Comparison of ENCODE assay signal across 9 cellular contexts in the genomic region with DNA sequence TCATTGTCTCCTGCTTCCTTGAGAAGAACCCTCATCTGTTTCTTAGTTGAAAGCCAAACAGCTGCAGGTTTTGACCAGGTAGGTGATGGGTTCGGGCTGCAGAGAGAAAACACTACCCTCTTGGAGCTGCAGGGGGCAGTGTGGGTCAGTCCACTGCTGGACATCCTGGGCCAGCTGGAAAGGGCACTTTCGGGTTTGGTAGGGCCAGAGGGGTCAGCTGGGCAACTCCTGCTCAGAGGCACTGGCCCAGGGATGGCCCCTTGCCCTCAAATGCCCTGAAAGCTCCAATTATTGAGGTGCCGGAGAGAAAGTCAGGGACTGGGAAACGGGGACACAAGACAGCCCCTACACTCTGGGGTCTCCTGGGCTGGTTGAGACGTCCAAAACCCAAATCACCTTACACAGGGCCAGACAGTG.
DNase-seq lines count a peak whose midpoint lies in the region; ATAC-seq and TF ChIP-seq lines count a peak whose summit lies in the region.
"Had no signal": no experiment of that assay in that cellular context is flagged by ENCODE, and none has a peak within 500 bp of the region (broad histone marks: within the 10 kb centered on the region; RNA-seq: fewer than 3 reads in every experiment).

No MANE protein-coding gene starts in this region.

- H3K4me3 ChIP-seq in thyroid gland (replicated peaks in 1 of 3), result no peak overlapping the region

- TF ChIP-seq POLR2A in thyroid gland (IDR thresholded peaks at IDR 0.05), result no peak

- H3K27ac ChIP-seq in thyroid gland, result no peak overlapping the region
- H3K27ac ChIP-seq: epithelial cell of prostate had no signal

- no peaks in the 10 kb centered on the region for H3K9me3 ChIP-seq in thyroid gland

- WGBS in thyroid gland, 2 donors, result 56 to 66% methylated on average over 4 to 5 of the region's 5 CpGs

- peak; percentile 43 to 82 (median 52) for TF ChIP-seq CTCF in thyroid gland (IDR thresholded peaks at IDR 0.05)

- H3K36me3 ChIP-seq in thyroid gland, result no peaks in the 10 kb centered on the region

- H3K36me3 Mint-ChIP-seq in dendritic cell treated with granulocyte-macrophage colony-stimulating factor and Interleukin-4, amounts not matched to agents 40 ng/mL and 50 ng/mL, for 4 days (ENCODE audit: low read depth), result no peaks in the 10 kb centered on the region

- H3K27me3 Mint-ChIP-seq in dendritic cell treated with granulocyte-macrophage colony-stimulating factor and Interleukin-4, amounts not matched to agents 40 ng/mL and 50 ng/mL, for 4 days, result no peaks in the 10 kb centered on the region

- DNase-seq in DMS 273 (lab: John Stamatoyannopoulos, UW; ENCODE audit: unreplicated experiment), result peak; percentile 27
- no peak for DNase-seq in DMS 273 treated with DMSO at 0.1 percent for 48 hours (lab: John Stamatoyannopoulos, UW)
- peak; percentile 50 for DNase-seq in activated CD4-positive, alpha-beta T cell treated with anti-CD3 and anti-CD28 coated beads for 24 hours (ENCODE audit: low read depth in 2 of 2)
- DNase-seq in mucosa of gallbladder (ENCODE audit: low spot score), result peak; percentile 42
- peak; percentile 49 to 51 for DNase-seq in thyroid gland
- DNase-seq in DMS153 (lab: John Stamatoyannopoulos, UW), result no peak

- H3K27ac Mint-ChIP-seq in dendritic cell treated with granulocyte-macrophage colony-stimulating factor and Interleukin-4, amounts not matched to agents 40 ng/mL and 50 ng/mL, for 4 days, result peak overlapping the region; percentile 65

- H3K9me3 Mint-ChIP-seq in dendritic cell treated with granulocyte-macrophage colony-stimulating factor and Interleukin-4, amounts not matched to agents 40 ng/mL and 50 ng/mL, for 4 days, result no peaks in the 10 kb centered on the region

- ATAC-seq in HG03571 (IDR thresholded peaks at IDR 0.05; ENCODE audit: unreplicated experiment), result peak; percentile 62

- intact Hi-C loops in dendritic cell treated with granulocyte-macrophage colony-stimulating factor and Interleukin-4, amounts not matched to agents 40 ng/mL and 50 ng/mL, for 4 days (cut with micrococcal nuclease), result loop anchor here (1.0 to 2.0 kb wide), 2 partner anchors 34 to 115 kb away; no protein-coding TSS in a partner anchor
- intact Hi-C loops in thyroid gland (cut with DNase I), result no loop called here

- peaks cover 35% of the 10 kb centered on the region for H3K4me1 Mint-ChIP-seq in dendritic cell treated with granulocyte-macrophage colony-stimulating factor and Interleukin-4, amounts not matched to agents 40 ng/mL and 50 ng/mL, for 4 days (ENCODE audit: low read depth)

- no peaks in the 10 kb centered on the region for H3K4me1 ChIP-seq in thyroid gland

- no peaks in the 10 kb centered on the region for H3K27me3 ChIP-seq in thyroid gland

- no peak overlapping the region for H3K4me3 Mint-ChIP-seq in dendritic cell treated with granulocyte-macrophage colony-stimulating factor and Interleukin-4, amounts not matched to agents 40 ng/mL and 50 ng/mL, for 4 days

Comparison
In these comparisons a context has a peak if more than half of its experiments do, and no peak if none do; other contexts are left out.
1. DNase-seq: peak in DMS 273 (single experiment), activated CD4-positive, alpha-beta T cell treated with anti-CD3 and anti-CD28 coated beads for 24 hours (2 of 2), mucosa of gallbladder (single experiment) and thyroid gland (2 of 2); none in DMS 273 treated with DMSO at 0.1 percent for 48 hours (single experiment) and DMS153 (single experiment).